In the genomic region with DNA sequence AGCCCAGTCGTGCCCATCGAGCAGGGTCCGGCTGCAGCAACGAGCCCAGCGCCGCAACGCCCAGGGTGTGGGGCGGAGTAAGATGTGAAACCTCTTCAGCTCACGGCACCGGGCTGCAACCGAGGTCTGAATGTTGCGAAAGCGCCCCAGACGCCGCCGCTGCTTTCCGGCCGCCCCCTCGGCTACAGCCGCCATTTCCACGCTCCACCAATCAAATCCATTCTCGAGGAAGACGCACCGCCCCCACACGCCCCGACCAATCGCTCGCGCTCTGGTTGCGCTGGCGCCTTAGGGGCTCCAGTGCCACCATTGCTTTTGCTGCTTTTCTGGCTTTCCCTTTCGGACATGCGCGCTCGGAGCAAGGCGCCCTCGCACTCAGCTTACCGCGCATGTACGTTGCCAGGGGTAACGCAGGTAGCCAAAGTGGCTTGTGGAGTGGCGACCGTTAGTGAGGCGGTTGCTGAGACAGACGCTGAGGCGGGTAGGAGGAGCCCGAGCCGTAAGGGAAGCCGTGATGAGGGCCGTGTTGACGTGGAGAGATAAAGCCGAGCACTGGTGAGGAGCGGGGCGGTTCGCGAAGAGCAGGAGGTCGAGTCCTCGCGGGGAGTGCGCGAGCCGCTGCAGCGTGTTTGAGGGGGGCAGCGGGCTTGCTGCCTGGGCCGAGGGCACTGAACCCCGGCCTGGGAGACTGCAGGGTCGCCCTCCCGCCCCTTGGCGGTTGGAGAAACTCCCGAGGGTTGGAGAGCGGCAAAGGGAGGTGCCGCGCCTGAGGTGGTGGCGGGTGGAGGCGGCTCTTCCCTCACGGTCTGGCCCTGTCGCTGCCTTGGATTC, we compare ENCODE assay signal across 8 cellular contexts.
DNase-seq lines count a peak whose midpoint lies in the region; ATAC-seq and TF ChIP-seq lines count a peak whose summit lies in the region.

A gene with protein sequence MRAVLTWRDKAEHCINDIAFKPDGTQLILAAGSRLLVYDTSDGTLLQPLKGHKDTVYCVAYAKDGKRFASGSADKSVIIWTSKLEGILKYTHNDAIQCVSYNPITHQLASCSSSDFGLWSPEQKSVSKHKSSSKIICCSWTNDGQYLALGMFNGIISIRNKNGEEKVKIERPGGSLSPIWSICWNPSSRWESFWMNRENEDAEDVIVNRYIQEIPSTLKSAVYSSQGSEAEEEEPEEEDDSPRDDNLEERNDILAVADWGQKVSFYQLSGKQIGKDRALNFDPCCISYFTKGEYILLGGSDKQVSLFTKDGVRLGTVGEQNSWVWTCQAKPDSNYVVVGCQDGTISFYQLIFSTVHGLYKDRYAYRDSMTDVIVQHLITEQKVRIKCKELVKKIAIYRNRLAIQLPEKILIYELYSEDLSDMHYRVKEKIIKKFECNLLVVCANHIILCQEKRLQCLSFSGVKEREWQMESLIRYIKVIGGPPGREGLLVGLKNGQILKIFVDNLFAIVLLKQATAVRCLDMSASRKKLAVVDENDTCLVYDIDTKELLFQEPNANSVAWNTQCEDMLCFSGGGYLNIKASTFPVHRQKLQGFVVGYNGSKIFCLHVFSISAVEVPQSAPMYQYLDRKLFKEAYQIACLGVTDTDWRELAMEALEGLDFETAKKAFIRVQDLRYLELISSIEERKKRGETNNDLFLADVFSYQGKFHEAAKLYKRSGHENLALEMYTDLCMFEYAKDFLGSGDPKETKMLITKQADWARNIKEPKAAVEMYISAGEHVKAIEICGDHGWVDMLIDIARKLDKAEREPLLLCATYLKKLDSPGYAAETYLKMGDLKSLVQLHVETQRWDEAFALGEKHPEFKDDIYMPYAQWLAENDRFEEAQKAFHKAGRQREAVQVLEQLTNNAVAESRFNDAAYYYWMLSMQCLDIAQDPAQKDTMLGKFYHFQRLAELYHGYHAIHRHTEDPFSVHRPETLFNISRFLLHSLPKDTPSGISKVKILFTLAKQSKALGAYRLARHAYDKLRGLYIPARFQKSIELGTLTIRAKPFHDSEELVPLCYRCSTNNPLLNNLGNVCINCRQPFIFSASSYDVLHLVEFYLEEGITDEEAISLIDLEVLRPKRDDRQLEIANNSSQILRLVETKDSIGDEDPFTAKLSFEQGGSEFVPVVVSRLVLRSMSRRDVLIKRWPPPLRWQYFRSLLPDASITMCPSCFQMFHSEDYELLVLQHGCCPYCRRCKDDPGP (plus strand): TSS at position 408 of the 831 bp plus-strand sequence. CDS start 107 bp downstream, at position 515.
A gene (minus strand): TSS at position 132 of the 831 bp plus-strand sequence. CDS start 115 bp downstream, at position 17.

- peak within 1 kb of the TSS; percentile 91 for H3K27ac ChIP-seq in C4-2B

- no peak for TF ChIP-seq CTCF in C4-2B (conservative IDR thresholded peaks at IDR 0.05)

- DNase-seq in NCI-H748 treated with DMSO at 0.1 percent for 48 hours (lab: John Stamatoyannopoulos, UW) (peak; percentile 94), dedifferentiated amniotic fluid mesenchymal stem cell (ENCODE audit: extremely low spot score) (peak; percentile 97), left kidney (ENCODE audit: low read depth, low spot score) (peak; percentile 99)
- peak; percentile 97 to 98 for DNase-seq in activated CD4-positive, alpha-beta T cell treated with anti-CD3 and anti-CD28 coated beads, Interleukin-2, amount 50 U/mL, for 24 hours (ENCODE audit: low read depth in 1 of 2, low spot score in 1 of 2)
- peak; percentile 98 to 99 for DNase-seq in stimulated activated CD4-positive, alpha-beta T cell treated with anti-CD3 and anti-CD28 coated beads, Interleukin-2, amount 100 ng/mL, for 24 hours

- ATAC-seq in GM19372 (IDR thresholded peaks at IDR 0.05; ENCODE audit: low read depth, unreplicated experiment) (peak; percentile 86), HG03558 (IDR thresholded peaks at IDR 0.05; ENCODE audit: extremely low read depth, unreplicated experiment) (peak; percentile 77)

Comparison
In these comparisons a context has a peak if more than half of its experiments do, and no peak if none do; other contexts are left out.
1. Peak in every context shown above with its lines: DNase-seq, ATAC-seq and H3K27ac ChIP-seq.